In the genomic region with DNA sequence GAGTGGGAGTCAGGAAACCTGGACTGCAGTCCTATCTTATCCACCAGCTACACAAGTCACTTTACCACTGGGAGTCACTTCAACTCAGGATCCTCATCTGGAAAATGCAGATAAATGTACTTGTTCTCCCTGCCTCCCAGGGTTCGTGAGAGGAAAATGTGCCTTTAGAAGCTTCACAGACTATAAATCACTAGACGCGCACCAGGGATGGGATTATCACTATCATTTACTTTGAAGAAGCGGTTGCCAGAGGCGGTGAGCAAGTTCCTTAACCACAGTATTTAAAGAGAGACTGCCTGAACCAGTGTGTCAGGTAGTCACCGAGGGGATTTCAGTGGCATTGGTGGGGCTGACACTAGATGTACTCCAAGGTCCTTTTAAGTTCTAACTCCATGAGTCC, we compare ENCODE assay signal across 17 cellular contexts.
DNase-seq lines count a peak whose midpoint lies in the region; ATAC-seq and TF ChIP-seq lines count a peak whose summit lies in the region.
"Had no signal": no experiment of that assay in that cellular context is flagged by ENCODE, and none has a peak within 500 bp of the region (broad histone marks: within the 10 kb centered on the region; RNA-seq: fewer than 3 reads in every experiment).

No MANE protein-coding gene starts in this region.

- H3K4me1 Mint-ChIP-seq in mesothelial cell of epicardium: peaks cover 35% of the 10 kb centered on the region

- no peaks in the 10 kb centered on the region for H3K27me3 Mint-ChIP-seq in mesothelial cell of epicardium (ENCODE audit: low read depth)
- H3K27me3 Mint-ChIP-seq: CD4-positive, alpha-beta T cell had no signal

- no TSS peak for BruUV-seq in A673 (replicated peaks; lab: Mats Ljungman, UMichigan)

- H3K4me3 ChIP-seq in A673 (ENCODE audit: low read depth, low read length, poor library complexity, severe bottlenecking): no peak overlapping the region
- no peak overlapping the region for H3K4me3 ChIP-seq in HEK293 (ENCODE audit: low read depth, low read length)
- H3K4me3 ChIP-seq in SK-N-MC: no peak overlapping the region
- H3K4me3 ChIP-seq: BLaER1 treated with 17β-estradiol and CSF1 and Interleukin-3, amounts not matched to agents 10 nM and 100 nM; K562 had no signal

- H3K4me1 ChIP-seq in A673 (ENCODE audit: insufficient read depth, low read length, poor library complexity, severe bottlenecking) (no peaks in the 10 kb centered on the region), HEK293 (ENCODE audit: control insufficient read depth, insufficient read depth, low read length) (no peaks in the 10 kb centered on the region)

- H3K4me3 Mint-ChIP-seq in mesothelial cell of epicardium: no peak overlapping the region
- H3K4me3 Mint-ChIP-seq: CD4-positive, alpha-beta T cell had no signal

- CTCF ChIA-PET in A673 (lab: Charles Lee) (no interaction called here), HEK293 (lab: Yijun Ruan, JAX) (interaction anchor here (0.6 to 1.4 kb wide), 4 partner anchors 10 to 210 kb away, joined by 3 to 4 read pairs (median 4); no protein-coding TSS in a partner anchor)

- peak overlapping the region; percentile 10 for H3K27ac Mint-ChIP-seq in mesothelial cell of epicardium
- H3K27ac Mint-ChIP-seq: CD4-positive, alpha-beta T cell had no signal

- TF ChIP-seq CTCF in A673 (conservative IDR thresholded peaks at IDR 0.05; ENCODE audit: low read depth, low read length) (no peak), HEK293 (tag by site-specific recombination; IDR thresholded peaks at IDR 0.05) (no peak), mesothelial cell of epicardium (IDR thresholded peaks at IDR 0.05; ENCODE audit: unreplicated experiment) (no peak)

- no peak overlapping the region for H3K27ac ChIP-seq in A673 (ENCODE audit: low read depth, low read length, poor library complexity, severe bottlenecking)
- no peak overlapping the region for H3K27ac ChIP-seq in HEK293 (ENCODE audit: extremely low read depth, low read depth, low read length)
- H3K27ac ChIP-seq in SK-N-MC: no peak overlapping the region
- H3K27ac ChIP-seq: BLaER1 treated with 17β-estradiol and CSF1 and Interleukin-3, amounts not matched to agents 10 nM and 100 nM; HL-60 had no signal

- H3K27me3 ChIP-seq in A673 (replicated peaks; ENCODE audit: insufficient read depth, low read depth, low read length, poor library complexity): no peaks in the 10 kb centered on the region

- POLR2A ChIA-PET in A673 (lab: Charles Lee; ENCODE audit: low non-redundant PET): no interaction called here
- POLR2A ChIA-PET in HEK293 (lab: Yijun Ruan, JAX): no interaction called here

- H3K36me3 Mint-ChIP-seq in mesothelial cell of epicardium: no peaks in the 10 kb centered on the region

- H3K9me3 ChIP-seq in A673 (ENCODE audit: low read depth, low read length, poor library complexity, severe bottlenecking) (no peaks in the 10 kb centered on the region), HEK293 (ENCODE audit: control insufficient read depth, insufficient read depth, low read depth, low read length) (no peaks in the 10 kb centered on the region), SK-N-MC (ENCODE audit: low read depth, low read length) (no peaks in the 10 kb centered on the region)
- H3K9me3 ChIP-seq: BLaER1 treated with 17β-estradiol and CSF1 and Interleukin-3, amounts not matched to agents 10 nM and 100 nM had no signal

- no peaks in the 10 kb centered on the region for H3K9me3 Mint-ChIP-seq in mesothelial cell of epicardium
- H3K9me3 Mint-ChIP-seq: CD4-positive, alpha-beta T cell had no signal

- intact Hi-C loops in A673 (cut with micrococcal nuclease; ENCODE audit: unreplicated experiment): no loop called here

- ATAC-seq in GM19023 (IDR thresholded peaks at IDR 0.05; ENCODE audit: unreplicated experiment): no peak
- ATAC-seq: HCT116, K562 had no signal

- H3K36me3 ChIP-seq in A673 (ENCODE audit: insufficient read depth, low read length, poor library complexity, severe bottlenecking): no peaks in the 10 kb centered on the region
- H3K36me3 ChIP-seq in HEK293 (ENCODE audit: control insufficient read depth in 2 of 2, insufficient read depth in 1 of 2, low read length in 2 of 2): no peaks in the 10 kb centered on the region
- no peaks in the 10 kb centered on the region for H3K36me3 ChIP-seq in SK-N-MC (ENCODE audit: insufficient read depth, low read length)
- H3K36me3 ChIP-seq: BLaER1 treated with 17β-estradiol and CSF1 and Interleukin-3, amounts not matched to agents 10 nM and 100 nM had no signal

- H3K9ac ChIP-seq in SK-N-MC (ENCODE audit: insufficient read length): no peak overlapping the region
- H3K9ac ChIP-seq: BLaER1 treated with 17β-estradiol and CSF1 and Interleukin-3, amounts not matched to agents 10 nM and 100 nM had no signal

- DNase-seq in A673 (ENCODE audit: low spot score) (peak; percentile 21), SK-N-MC (ENCODE audit: low read depth, low spot score) (peak; percentile 22), mesothelial cell of epicardium (ENCODE audit: low spot score in 2 of 2, unreplicated experiment in 2 of 2) (no peak), anterior cingulate cortex (lab: John Stamatoyannopoulos, UW) (no peak), NK-92 (lab: John Stamatoyannopoulos, UW; ENCODE audit: unreplicated experiment) (no peak), HUDEP-2 (lab: John Stamatoyannopoulos, UW; ENCODE audit: unreplicated experiment in 76 of 76) (no peak)
- DNase-seq: 8988T; ACHN; Calu3; CD4-positive, alpha-beta T cell; DMS 273 treated with DMSO at 0.1 percent for 48 hours had no signal

TF ChIP-seq in HEK293, 187 proteins besides CTCF, POLR2A, EP300 and RAD21:
- peak; percentile 46; the same call in 1 of the 2 replicates for TF ChIP-seq TRIM28 (IDR thresholded peaks at IDR 0.05; ENCODE audit: borderline replicate concordance, low read length)
- peak; percentile 96 for TF ChIP-seq TCF7L2 (IDR thresholded peaks at IDR 0.05; ENCODE audit: borderline replicate concordance, low read depth, low read length)
- TF ChIP-seq ZNF221 (tag by site-specific recombination; IDR thresholded peaks at IDR 0.05; ENCODE audit: borderline replicate concordance): no peak
- TF ChIP-seq, protein P1, sequence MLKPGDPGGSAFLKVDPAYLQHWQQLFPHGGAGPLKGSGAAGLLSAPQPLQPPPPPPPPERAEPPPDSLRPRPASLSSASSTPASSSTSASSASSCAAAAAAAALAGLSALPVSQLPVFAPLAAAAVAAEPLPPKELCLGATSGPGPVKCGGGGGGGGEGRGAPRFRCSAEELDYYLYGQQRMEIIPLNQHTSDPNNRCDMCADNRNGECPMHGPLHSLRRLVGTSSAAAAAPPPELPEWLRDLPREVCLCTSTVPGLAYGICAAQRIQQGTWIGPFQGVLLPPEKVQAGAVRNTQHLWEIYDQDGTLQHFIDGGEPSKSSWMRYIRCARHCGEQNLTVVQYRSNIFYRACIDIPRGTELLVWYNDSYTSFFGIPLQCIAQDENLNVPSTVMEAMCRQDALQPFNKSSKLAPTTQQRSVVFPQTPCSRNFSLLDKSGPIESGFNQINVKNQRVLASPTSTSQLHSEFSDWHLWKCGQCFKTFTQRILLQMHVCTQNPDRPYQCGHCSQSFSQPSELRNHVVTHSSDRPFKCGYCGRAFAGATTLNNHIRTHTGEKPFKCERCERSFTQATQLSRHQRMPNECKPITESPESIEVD (tag by site-specific recombination; IDR thresholded peaks at IDR 0.05): 0 out of 2 replicates have a peak, but pooled peaks have one; percentile 15
- TF ChIP-seq, protein P2, sequence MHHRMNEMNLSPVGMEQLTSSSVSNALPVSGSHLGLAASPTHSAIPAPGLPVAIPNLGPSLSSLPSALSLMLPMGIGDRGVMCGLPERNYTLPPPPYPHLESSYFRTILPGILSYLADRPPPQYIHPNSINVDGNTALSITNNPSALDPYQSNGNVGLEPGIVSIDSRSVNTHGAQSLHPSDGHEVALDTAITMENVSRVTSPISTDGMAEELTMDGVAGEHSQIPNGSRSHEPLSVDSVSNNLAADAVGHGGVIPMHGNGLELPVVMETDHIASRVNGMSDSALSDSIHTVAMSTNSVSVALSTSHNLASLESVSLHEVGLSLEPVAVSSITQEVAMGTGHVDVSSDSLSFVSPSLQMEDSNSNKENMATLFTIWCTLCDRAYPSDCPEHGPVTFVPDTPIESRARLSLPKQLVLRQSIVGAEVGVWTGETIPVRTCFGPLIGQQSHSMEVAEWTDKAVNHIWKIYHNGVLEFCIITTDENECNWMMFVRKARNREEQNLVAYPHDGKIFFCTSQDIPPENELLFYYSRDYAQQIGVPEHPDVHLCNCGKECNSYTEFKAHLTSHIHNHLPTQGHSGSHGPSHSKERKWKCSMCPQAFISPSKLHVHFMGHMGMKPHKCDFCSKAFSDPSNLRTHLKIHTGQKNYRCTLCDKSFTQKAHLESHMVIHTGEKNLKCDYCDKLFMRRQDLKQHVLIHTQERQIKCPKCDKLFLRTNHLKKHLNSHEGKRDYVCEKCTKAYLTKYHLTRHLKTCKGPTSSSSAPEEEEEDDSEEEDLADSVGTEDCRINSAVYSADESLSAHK (tag by site-specific recombination; IDR thresholded peaks at IDR 0.05): no peak
- TF ChIP-seq ZNF549 (tag by site-specific recombination; IDR thresholded peaks at IDR 0.05): no peak
- TF ChIP-seq ZNF138 (tag by site-specific recombination; IDR thresholded peaks at IDR 0.05; ENCODE audit: borderline replicate concordance): no peak
- TF ChIP-seq KLF9 (tag by site-specific recombination; IDR thresholded peaks at IDR 0.05; ENCODE audit: low read depth): no peak
- TF ChIP-seq ZNF792 (tag by site-specific recombination; IDR thresholded peaks at IDR 0.05): no peak

Comparison
In these comparisons a context has a peak if more than half of its experiments do, and no peak if none do; other contexts are left out.
1. DNase-seq: peak in A673 (single experiment) and SK-N-MC (single experiment); none in mesothelial cell of epicardium (0 of 2), anterior cingulate cortex (0 of 58), NK-92 (single experiment) and HUDEP-2 (0 of 76).